In genomic region chrX:38112566-38112965, GRCh38 we compare ENCODE assay signal across 17 cellular contexts.
DNase-seq lines count a peak whose midpoint lies in the region; ATAC-seq, FAIRE-seq and TF ChIP-seq lines count a peak whose summit lies in the region.
"Had no signal": no experiment of that assay in that cellular context is flagged by ENCODE, and none has a peak within 500 bp of the region (broad histone marks: within the 10 kb centered on the region; RNA-seq: fewer than 3 reads in every experiment).

No MANE protein-coding gene starts in this region.

- TF ChIP-seq CTCF in OCI-LY3 (IDR thresholded peaks at IDR 0.05; ENCODE audit: low read depth, low read length): no peak
- no peak for TF ChIP-seq CTCF in D721Med (IDR thresholded peaks at IDR 0.05; ENCODE audit: insufficient read depth, missing control alignments)
- TF ChIP-seq CTCF in natural killer cell (IDR thresholded peaks at IDR 0.05): no peak

- no peaks in the 10 kb centered on the region for H3K4me1 Mint-ChIP-seq in natural killer cell
- H3K4me1 Mint-ChIP-seq: activated T-helper 17 cell treated with anti-CD3 and anti-CD28 coated beads, Interleukin-2, amount 50 U/mL, for 72 hours had no signal

- no peaks in the 10 kb centered on the region for H3K9me3 Mint-ChIP-seq in natural killer cell
- H3K9me3 Mint-ChIP-seq: activated T-helper 17 cell treated with anti-CD3 and anti-CD28 coated beads, Interleukin-2, amount 50 U/mL, for 72 hours; effector memory CD8-positive, alpha-beta T cell had no signal

- ATAC-seq in GM18511 (IDR thresholded peaks at IDR 0.05; ENCODE audit: unreplicated experiment) (peak; percentile 80), GM21423 (IDR thresholded peaks at IDR 0.05; ENCODE audit: unreplicated experiment) (peak; percentile 72), HG03432 (IDR thresholded peaks at IDR 0.05; ENCODE audit: unreplicated experiment) (peak; percentile 75), natural killer cell (no peak)
- ATAC-seq: activated T-helper 17 cell treated with anti-CD3 and anti-CD28 coated beads, Interleukin-2, amount 50 U/mL, for 72 hours; effector memory CD8-positive, alpha-beta T cell; gastrocnemius medialis had no signal

- peak overlapping the region; percentile 32 for H3K4me3 ChIP-seq in OCI-LY3 (ENCODE audit: low read length)
- H3K4me3 ChIP-seq: gastrocnemius medialis, MG63, right atrium auricular region had no signal

- no peaks in the 10 kb centered on the region for H3K9me3 ChIP-seq in OCI-LY3 (ENCODE audit: insufficient read depth, low read length)
- H3K9me3 ChIP-seq: BE2C, gastrocnemius medialis, MG63, right atrium auricular region had no signal

- no peak for FAIRE-seq in D721Med (lab: Jason Lieb, UNC)
- FAIRE-seq: islet of Langerhans had no signal

- intact Hi-C loops in natural killer cell (cut with micrococcal nuclease): no loop called here

- DNase-seq in D721Med (ENCODE audit: insufficient read length, low spot score): no peak
- no peak for DNase-seq in natural killer cell
- DNase-seq in C1 segment of cervical spinal cord (lab: John Stamatoyannopoulos, UW): no peak
- no peak for DNase-seq in amygdala (lab: John Stamatoyannopoulos, UW)
- DNase-seq: activated CD4-positive, alpha-beta T cell treated with anti-CD3 and anti-CD28 coated beads for 48 hours; BE2C; effector memory CD8-positive, alpha-beta T cell; gastrocnemius medialis; MG63; NK-92 treated with Interleukin-12 subunit alpha and Interleukin-12 subunit beta, amount 100 ng/mL, for 24 hours had no signal

- no peaks in the 10 kb centered on the region for H3K36me3 ChIP-seq in OCI-LY3 (replicated peaks; ENCODE audit: low read depth, low read length)
- H3K36me3 ChIP-seq: BE2C, gastrocnemius medialis, MG63, right atrium auricular region had no signal

- H3K4me2 ChIP-seq in OCI-LY3 (ENCODE audit: low read length): peak overlapping the region; percentile 47

- no peaks in the 10 kb centered on the region for H3K79me2 ChIP-seq in OCI-LY3 (ENCODE audit: low read length)

- no peak overlapping the region for H3K27ac ChIP-seq in OCI-LY3 (ENCODE audit: low read length)
- H3K27ac ChIP-seq: gastrocnemius medialis, right atrium auricular region had no signal

- peaks cover 0 to 3% of the 10 kb centered on the region in 2 donors for H3K27me3 Mint-ChIP-seq in natural killer cell (ENCODE audit: low read depth in 2 of 2)
- H3K27me3 Mint-ChIP-seq: activated T-helper 17 cell treated with anti-CD3 and anti-CD28 coated beads, Interleukin-2, amount 50 U/mL, for 72 hours had no signal

- H3K27ac Mint-ChIP-seq in natural killer cell: no peak overlapping the region
- H3K27ac Mint-ChIP-seq: activated T-helper 17 cell treated with anti-CD3 and anti-CD28 coated beads, Interleukin-2, amount 50 U/mL, for 72 hours; effector memory CD8-positive, alpha-beta T cell had no signal

- H3K27me3 ChIP-seq in OCI-LY3 (ENCODE audit: low read depth, low read length): no peaks in the 10 kb centered on the region
- H3K27me3 ChIP-seq: BE2C, MG63, right atrium auricular region had no signal

- H3K36me3 Mint-ChIP-seq in natural killer cell: no peaks in the 10 kb centered on the region

- H4K20me1 ChIP-seq in OCI-LY3 (ENCODE audit: insufficient read depth, low read length): no peaks in the 10 kb centered on the region

- no peak overlapping the region for H3K9ac ChIP-seq in OCI-LY3 (ENCODE audit: low read length)

- H2AFZ ChIP-seq in OCI-LY3 (ENCODE audit: low read depth, low read length): peak overlapping the region; percentile 21; the same call in 1 of the 2 replicates

- H3K4me1 ChIP-seq in OCI-LY3 (ENCODE audit: low read length): no peaks in the 10 kb centered on the region
- H3K4me1 ChIP-seq: BE2C, gastrocnemius medialis, right atrium auricular region had no signal

- no peak overlapping the region for H3K4me3 Mint-ChIP-seq in natural killer cell
- H3K4me3 Mint-ChIP-seq: activated T-helper 17 cell treated with anti-CD3 and anti-CD28 coated beads, Interleukin-2, amount 50 U/mL, for 72 hours; effector memory CD8-positive, alpha-beta T cell had no signal

Comparison
In these comparisons a context has a peak if more than half of its experiments do, and no peak if none do; other contexts are left out.
1. ATAC-seq: peak in GM18511 (single experiment), GM21423 (single experiment) and HG03432 (single experiment); none in natural killer cell (0 of 3).